In the genomic region with DNA sequence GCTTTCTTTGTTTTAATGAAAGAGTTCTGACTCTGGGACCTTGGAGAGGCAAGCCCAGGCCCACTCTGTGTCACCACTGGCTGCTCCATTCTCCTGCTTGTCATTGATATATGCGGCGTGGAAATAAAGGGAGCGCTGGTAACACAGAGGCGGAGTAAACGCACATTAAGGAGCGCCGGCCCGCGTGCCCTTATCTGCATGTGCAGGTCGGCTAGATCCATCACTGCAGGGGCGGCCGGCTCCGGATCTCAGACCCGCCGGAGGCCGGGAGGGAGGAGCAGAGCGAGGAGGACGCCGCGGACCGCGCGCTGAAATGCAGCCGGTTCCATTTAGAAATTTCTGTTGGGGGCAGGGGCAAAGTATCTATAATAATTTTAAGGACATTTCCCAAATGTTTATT, we compare ENCODE assay signal across 25 cellular contexts.
DNase-seq lines count a peak whose midpoint lies in the region; TF ChIP-seq lines count a peak whose summit lies in the region.
"Had no signal": no experiment of that assay in that cellular context is flagged by ENCODE, and none has a peak within 500 bp of the region (broad histone marks: within the 10 kb centered on the region; RNA-seq: fewer than 3 reads in every experiment).

No MANE protein-coding gene starts in this region.

- no peaks in the 10 kb centered on the region for H3K9me3 Mint-ChIP-seq in CD14-positive monocyte
- H3K9me3 Mint-ChIP-seq: activated naive CD4-positive, alpha-beta T cell treated with anti-CD3 and anti-CD28 coated beads for 36 hours; naive B cell; stimulated activated effector memory CD8-positive, alpha-beta T cell treated with anti-CD3 and anti-CD28 coated beads, Interleukin-12 subunit alpha, Interleukin-12 subunit beta, amount 100 ng/mL, for 72 hours had no signal

- H3K36me3 Mint-ChIP-seq in CD14-positive monocyte = no peaks in the 10 kb centered on the region
- H3K36me3 Mint-ChIP-seq: naive B cell; stimulated activated effector memory CD8-positive, alpha-beta T cell treated with anti-CD3 and anti-CD28 coated beads, Interleukin-12 subunit alpha, Interleukin-12 subunit beta, amount 100 ng/mL, for 72 hours had no signal

- 93% methylated on average over 24 of the region's 24 CpGs for WGBS in prostate gland

- no peak for TF ChIP-seq POLR2A in prostate gland (IDR thresholded peaks at IDR 0.05)

- H3K36me3 ChIP-seq in prostate gland = no peaks in the 10 kb centered on the region
- H3K36me3 ChIP-seq: SJSA1 had no signal

- H3K4me3 Mint-ChIP-seq in CD14-positive monocyte = no peak overlapping the region
- H3K4me3 Mint-ChIP-seq: activated CD8-positive, alpha-beta T cell treated with anti-CD3 and anti-CD28 coated beads, Interleukin-2, amount 10 ng/mL, durations not matched to agents 7 days and 5 days; activated naive CD4-positive, alpha-beta T cell treated with anti-CD3 and anti-CD28 coated beads for 36 hours; naive B cell; stimulated activated effector memory CD8-positive, alpha-beta T cell treated with anti-CD3 and anti-CD28 coated beads, Interleukin-12 subunit alpha, Interleukin-12 subunit beta, amount 100 ng/mL, for 72 hours had no signal

- DNase-seq in CD14-positive monocyte (ENCODE audit: low spot score) = peak; percentile 5
- DNase-seq in D341Med (ENCODE audit: low spot score) = peak; percentile 8
- peak; percentile 43 for DNase-seq in islet precursor cell
- peak; percentile 75 for DNase-seq in posterior vena cava (ENCODE audit: low spot score)
- no peak for DNase-seq in prostate gland (ENCODE audit: low spot score)
- DNase-seq in NCI-H187 (lab: John Stamatoyannopoulos, UW) = no peak
- DNase-seq in NCI-H2107 treated with DMSO at 0.1 percent for 48 hours (lab: John Stamatoyannopoulos, UW; ENCODE audit: unreplicated experiment) = no peak
- DNase-seq in KG1 (lab: John Stamatoyannopoulos, UW) = no peak
- DNase-seq: activated CD8-positive, alpha-beta T cell treated with anti-CD3 and anti-CD28 coated beads, Interleukin-2, amount 10 ng/mL, durations not matched to agents 7 days and 5 days; activated naive CD4-positive, alpha-beta T cell treated with anti-CD3 and anti-CD28 coated beads for 36 hours; amniotic stem cell; C1 segment of cervical spinal cord; DND-41; effector CD8-positive, alpha-beta T cell; erythroblast; mesendoderm; naive B cell; NCI-H2081 treated with DMSO at 0.1 percent for 48 hours; NCI-H345; NCI-H774; stimulated activated CD4-positive, alpha-beta T cell treated with anti-CD3 and anti-CD28 coated beads, Interleukin-12 subunit alpha, Interleukin-12 subunit beta, amount 100 ng/mL, for 4 hours; stimulated activated CD4-positive, alpha-beta T cell treated with anti-CD3 and anti-CD28 coated beads, Interleukin-4, amount 100 ng/mL, for 1 hour; T-helper 1 cell had no signal

- H3K4me1 ChIP-seq in prostate gland (replicated peaks) = no peaks in the 10 kb centered on the region
- H3K4me1 ChIP-seq: SJSA1 had no signal

- no peak overlapping the region for H3K27ac ChIP-seq in prostate gland
- H3K27ac ChIP-seq: SJSA1 had no signal

- no peaks in the 10 kb centered on the region for H3K27me3 ChIP-seq in prostate gland (replicated peaks; ENCODE audit: insufficient read depth)

- no peak overlapping the region for H3K27ac Mint-ChIP-seq in CD14-positive monocyte
- H3K27ac Mint-ChIP-seq: activated CD8-positive, alpha-beta T cell treated with anti-CD3 and anti-CD28 coated beads, Interleukin-2, amount 10 ng/mL, durations not matched to agents 7 days and 5 days; activated naive CD4-positive, alpha-beta T cell treated with anti-CD3 and anti-CD28 coated beads for 36 hours; naive B cell; stimulated activated effector memory CD8-positive, alpha-beta T cell treated with anti-CD3 and anti-CD28 coated beads, Interleukin-12 subunit alpha, Interleukin-12 subunit beta, amount 100 ng/mL, for 72 hours had no signal

- TF ChIP-seq CTCF in CD14-positive monocyte (IDR thresholded peaks at IDR 0.05) = no peak
- no peak for TF ChIP-seq CTCF in prostate gland (IDR thresholded peaks at IDR 0.05)

- intact Hi-C loops in CD14-positive monocyte (cut with micrococcal nuclease) (no loop called here), posterior vena cava (cut with DNase I) (no loop called here), prostate gland (cut with DNase I) (no loop called here)

- H3K9me3 ChIP-seq in prostate gland = no peaks in the 10 kb centered on the region
- H3K9me3 ChIP-seq: SJSA1 had no signal

- H3K27me3 Mint-ChIP-seq in CD14-positive monocyte (ENCODE audit: low read depth in 3 of 3) = peaks cover 18 to 32% (median 20%) of the 10 kb centered on the region in 3 donors

- H3K4me3 ChIP-seq in prostate gland = no peak overlapping the region
- H3K4me3 ChIP-seq: SJSA1 had no signal

- H3K4me1 Mint-ChIP-seq in CD14-positive monocyte = no peaks in the 10 kb centered on the region
- H3K4me1 Mint-ChIP-seq: naive B cell had no signal

Comparison
In these comparisons a context has a peak if more than half of its experiments do, and no peak if none do; other contexts are left out.
1. DNase-seq: peak in CD14-positive monocyte (single experiment), D341Med (single experiment), islet precursor cell (single experiment) and posterior vena cava (single experiment); none in prostate gland (single experiment), NCI-H187 (0 of 2), NCI-H2107 treated with DMSO at 0.1 percent for 48 hours (single experiment) and KG1 (single experiment).